ENCODE assay signal across 8 cellular contexts in the genomic region with DNA sequence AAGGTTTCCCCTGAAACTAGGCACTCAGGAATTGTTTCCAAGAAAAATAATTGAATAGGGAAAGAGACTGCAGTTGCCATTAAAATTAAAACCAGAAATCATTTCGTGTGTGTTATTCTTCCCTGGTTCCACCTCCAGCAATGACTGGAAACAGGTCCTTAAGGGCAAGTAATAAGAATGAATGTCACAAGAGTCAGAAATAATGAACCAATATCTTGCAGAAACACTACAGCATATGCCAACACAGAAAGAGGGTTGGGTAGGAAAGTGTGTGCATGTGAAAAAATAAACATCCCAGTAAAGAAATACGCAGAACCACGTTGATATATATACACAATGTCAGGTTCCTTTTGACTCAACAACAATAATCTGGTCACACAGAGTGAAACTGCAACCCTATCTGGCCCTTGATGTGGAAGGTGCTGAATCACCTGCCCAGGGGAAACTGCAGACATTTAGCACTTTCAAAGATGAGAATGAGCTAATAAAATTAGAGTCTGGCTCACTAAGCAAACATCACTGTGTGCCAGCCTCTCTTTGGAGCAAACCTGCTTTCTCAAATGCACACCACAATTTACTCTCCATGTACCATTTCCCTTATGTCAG. TPM values are rescaled to one million over a fixed set of nuclear protein-coding genes. Genes with fewer than 3 reads are reported as not detected.
DNase-seq lines count a peak whose midpoint lies in the region; ATAC-seq and TF ChIP-seq lines count a peak whose summit lies in the region.

No MANE protein-coding gene starts in this region.

- no peaks in the 10 kb centered on the region for H3K36me3 Mint-ChIP-seq in activated naive CD4-positive, alpha-beta T cell treated with anti-CD3 and anti-CD28 coated beads, Interleukin-2, amount 10 ng/mL, durations not matched to agents 7 days and 5 days
- H3K36me3 Mint-ChIP-seq in endothelial cell (ENCODE audit: low read depth, unreplicated experiment): no peaks in the 10 kb centered on the region

- no peaks in the 10 kb centered on the region for H3K9me3 Mint-ChIP-seq in activated naive CD4-positive, alpha-beta T cell treated with anti-CD3 and anti-CD28 coated beads, Interleukin-2, amount 10 ng/mL, durations not matched to agents 7 days and 5 days
- no peaks in the 10 kb centered on the region for H3K9me3 Mint-ChIP-seq in endothelial cell (ENCODE audit: unreplicated experiment)

- ATAC-seq in GM18520 (IDR thresholded peaks at IDR 0.05; ENCODE audit: unreplicated experiment) (peak; percentile 97), GM21723 (IDR thresholded peaks at IDR 0.05; ENCODE audit: unreplicated experiment) (peak; percentile 94)

- no peak for TF ChIP-seq CTCF in endothelial cell (IDR thresholded peaks at IDR 0.05; ENCODE audit: unreplicated experiment)

- H3K27ac Mint-ChIP-seq in activated naive CD4-positive, alpha-beta T cell treated with anti-CD3 and anti-CD28 coated beads, Interleukin-2, amount 10 ng/mL, durations not matched to agents 7 days and 5 days: no peak overlapping the region
- H3K27ac Mint-ChIP-seq in endothelial cell (ENCODE audit: unreplicated experiment): no peak overlapping the region

- no peaks in the 10 kb centered on the region for H3K27me3 Mint-ChIP-seq in activated naive CD4-positive, alpha-beta T cell treated with anti-CD3 and anti-CD28 coated beads, Interleukin-2, amount 10 ng/mL, durations not matched to agents 7 days and 5 days
- H3K27me3 Mint-ChIP-seq in endothelial cell (ENCODE audit: unreplicated experiment): no peaks in the 10 kb centered on the region

- H3K4me1 Mint-ChIP-seq in activated naive CD4-positive, alpha-beta T cell treated with anti-CD3 and anti-CD28 coated beads, Interleukin-2, amount 10 ng/mL, durations not matched to agents 7 days and 5 days: peaks cover 21% of the 10 kb centered on the region
- H3K4me1 Mint-ChIP-seq in endothelial cell (ENCODE audit: unreplicated experiment): no peaks in the 10 kb centered on the region

- CTCF ChIA-PET in activated naive CD4-positive, alpha-beta T cell treated with anti-CD3 and anti-CD28 coated beads, Interleukin-2, amount 10 ng/mL, durations not matched to agents 7 days and 5 days (lab: Charles Lee): interaction anchor here (0.9 to 3.8 kb wide), 4 partner anchors 71 to 824 kb away, joined by 3 to 30 read pairs (median 10); a partner anchor contains a TSS

- DNase-seq in M059J (ENCODE audit: low read depth) (peak; percentile 69), pons (ENCODE audit: low spot score) (no peak), HCEC 1CT (no peak), GM03348 (ENCODE audit: low spot score) (no peak), endothelial cell (ENCODE audit: low spot score) (no peak)
- DNase-seq in activated naive CD4-positive, alpha-beta T cell treated with anti-CD3 and anti-CD28 coated beads, Interleukin-2, amount 10 ng/mL, durations not matched to agents 7 days and 5 days: peak; percentile 36

- no peak overlapping the region for H3K4me3 Mint-ChIP-seq in activated naive CD4-positive, alpha-beta T cell treated with anti-CD3 and anti-CD28 coated beads, Interleukin-2, amount 10 ng/mL, durations not matched to agents 7 days and 5 days
- no peak overlapping the region for H3K4me3 Mint-ChIP-seq in endothelial cell (ENCODE audit: unreplicated experiment)

RNA-seq across cellular contexts. Expression of a gene that starts 15.1 kb away (rescaled TPM):
- not detected in 2 replicates for total RNA-seq in M059J (2014; rRNA removed; shearing (Covaris generic))
- not detected for total RNA-seq in endothelial cell (ENCODE audit: unreplicated experiment)

Comparison
In these comparisons a context has a peak if more than half of its experiments do, and no peak if none do; other contexts are left out.
1. DNase-seq: peak in M059J (single experiment) and activated naive CD4-positive, alpha-beta T cell treated with anti-CD3 and anti-CD28 coated beads, Interleukin-2, amount 10 ng/mL, durations not matched to agents 7 days and 5 days (single experiment); none in pons (single experiment), HCEC 1CT (single experiment), GM03348 (single experiment) and endothelial cell (single experiment).